ENCODE assay signal across 1 cellular context in genomic region chr22:31489632-31490495, GRCh38.
TF ChIP-seq lines count a peak whose summit lies in the region.

A gene with protein sequence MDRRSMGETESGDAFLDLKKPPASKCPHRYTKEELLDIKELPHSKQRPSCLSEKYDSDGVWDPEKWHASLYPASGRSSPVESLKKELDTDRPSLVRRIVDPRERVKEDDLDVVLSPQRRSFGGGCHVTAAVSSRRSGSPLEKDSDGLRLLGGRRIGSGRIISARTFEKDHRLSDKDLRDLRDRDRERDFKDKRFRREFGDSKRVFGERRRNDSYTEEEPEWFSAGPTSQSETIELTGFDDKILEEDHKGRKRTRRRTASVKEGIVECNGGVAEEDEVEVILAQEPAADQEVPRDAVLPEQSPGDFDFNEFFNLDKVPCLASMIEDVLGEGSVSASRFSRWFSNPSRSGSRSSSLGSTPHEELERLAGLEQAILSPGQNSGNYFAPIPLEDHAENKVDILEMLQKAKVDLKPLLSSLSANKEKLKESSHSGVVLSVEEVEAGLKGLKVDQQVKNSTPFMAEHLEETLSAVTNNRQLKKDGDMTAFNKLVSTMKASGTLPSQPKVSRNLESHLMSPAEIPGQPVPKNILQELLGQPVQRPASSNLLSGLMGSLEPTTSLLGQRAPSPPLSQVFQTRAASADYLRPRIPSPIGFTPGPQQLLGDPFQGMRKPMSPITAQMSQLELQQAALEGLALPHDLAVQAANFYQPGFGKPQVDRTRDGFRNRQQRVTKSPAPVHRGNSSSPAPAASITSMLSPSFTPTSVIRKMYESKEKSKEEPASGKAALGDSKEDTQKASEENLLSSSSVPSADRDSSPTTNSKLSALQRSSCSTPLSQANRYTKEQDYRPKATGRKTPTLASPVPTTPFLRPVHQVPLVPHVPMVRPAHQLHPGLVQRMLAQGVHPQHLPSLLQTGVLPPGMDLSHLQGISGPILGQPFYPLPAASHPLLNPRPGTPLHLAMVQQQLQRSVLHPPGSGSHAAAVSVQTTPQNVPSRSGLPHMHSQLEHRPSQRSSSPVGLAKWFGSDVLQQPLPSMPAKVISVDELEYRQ (minus strand): TSS chr22:31489842. CDS start chr22:31488718, 1,124 bp downstream.

TF ChIP-seq in HepG2, 621 proteins besides CTCF, POLR2A, EP300 and RAD21 (continued from another document and continues in another):
- TF ChIP-seq, protein P1, sequence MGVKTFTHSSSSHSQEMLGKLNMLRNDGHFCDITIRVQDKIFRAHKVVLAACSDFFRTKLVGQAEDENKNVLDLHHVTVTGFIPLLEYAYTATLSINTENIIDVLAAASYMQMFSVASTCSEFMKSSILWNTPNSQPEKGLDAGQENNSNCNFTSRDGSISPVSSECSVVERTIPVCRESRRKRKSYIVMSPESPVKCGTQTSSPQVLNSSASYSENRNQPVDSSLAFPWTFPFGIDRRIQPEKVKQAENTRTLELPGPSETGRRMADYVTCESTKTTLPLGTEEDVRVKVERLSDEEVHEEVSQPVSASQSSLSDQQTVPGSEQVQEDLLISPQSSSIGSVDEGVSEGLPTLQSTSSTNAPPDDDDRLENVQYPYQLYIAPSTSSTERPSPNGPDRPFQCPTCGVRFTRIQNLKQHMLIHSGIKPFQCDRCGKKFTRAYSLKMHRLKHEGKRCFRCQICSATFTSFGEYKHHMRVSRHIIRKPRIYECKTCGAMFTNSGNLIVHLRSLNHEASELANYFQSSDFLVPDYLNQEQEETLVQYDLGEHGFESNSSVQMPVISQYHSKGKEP (CRISPR knock-in tag; IDR thresholded peaks at IDR 0.05): no peak
- TF ChIP-seq PTBP1 (IDR thresholded peaks at IDR 0.05; ENCODE audit: low read depth, low read length, poor library complexity, severe bottlenecking): no peak
- no peak; the same call in 1 of the 2 replicates for TF ChIP-seq ZNF296 (CRISPR knock-in tag; conservative IDR thresholded peaks at IDR 0.05)
- TF ChIP-seq ZNF672 (CRISPR knock-in tag; IDR thresholded peaks at IDR 0.05): no peak
- no peak for TF ChIP-seq NONO (IDR thresholded peaks at IDR 0.05)
- TF ChIP-seq NONO (CRISPR knock-in tag; conservative IDR thresholded peaks at IDR 0.05): peak; percentile 87
- no peak for TF ChIP-seq RFX1 (IDR thresholded peaks at IDR 0.05)
- no peak for TF ChIP-seq LCORL (IDR thresholded peaks at IDR 0.05)
- TF ChIP-seq LCORL (CRISPR knock-in tag; IDR thresholded peaks at IDR 0.05): no peak
- TF ChIP-seq ZSCAN29 (CRISPR knock-in tag; conservative IDR thresholded peaks at IDR 0.05): peak; percentile 89; the same call in 1 of the 2 replicates
- TF ChIP-seq TGIF2 (CRISPR knock-in tag; IDR thresholded peaks at IDR 0.05): no peak
- TF ChIP-seq ZNF343 (CRISPR knock-in tag; IDR thresholded peaks at IDR 0.05): peak; percentile 89
- TF ChIP-seq TFE3 (CRISPR knock-in tag; IDR thresholded peaks at IDR 0.05): no peak
- TF ChIP-seq KLF11 (CRISPR knock-in tag; IDR thresholded peaks at IDR 0.05): no peak
- TF ChIP-seq GPN1 (CRISPR knock-in tag; IDR thresholded peaks at IDR 0.05; ENCODE audit: borderline replicate concordance): no peak
- no peak for TF ChIP-seq STAT5B (CRISPR knock-in tag; IDR thresholded peaks at IDR 0.05)
- TF ChIP-seq JUND (CRISPR knock-in tag; IDR thresholded peaks at IDR 0.05): no peak
- TF ChIP-seq FLYWCH1 (CRISPR knock-in tag; IDR thresholded peaks at IDR 0.05): no peak
- no peak for TF ChIP-seq MED8 (CRISPR knock-in tag; IDR thresholded peaks at IDR 0.05; ENCODE audit: insufficient replicate concordance)
- no peak for TF ChIP-seq ZNF510 (CRISPR knock-in tag; IDR thresholded peaks at IDR 0.05; ENCODE audit: low read depth)
- no peak; the same call in 1 of the 2 replicates for TF ChIP-seq ZSCAN9 (CRISPR knock-in tag; IDR thresholded peaks at IDR 0.05; ENCODE audit: borderline replicate concordance)
- no peak for TF ChIP-seq ZNF326 (CRISPR knock-in tag; IDR thresholded peaks at IDR 0.05; ENCODE audit: borderline replicate concordance)
- TF ChIP-seq ZBTB4 (CRISPR knock-in tag; IDR thresholded peaks at IDR 0.05; ENCODE audit: borderline replicate concordance): no peak
- no peak for TF ChIP-seq CERS6 (CRISPR knock-in tag; IDR thresholded peaks at IDR 0.05)
- no peak for TF ChIP-seq CREB1 (IDR thresholded peaks at IDR 0.05)
- TF ChIP-seq CREB1 (CRISPR knock-in tag; IDR thresholded peaks at IDR 0.05): no peak
- peak; percentile 40; the same call in 1 of the 2 replicates for TF ChIP-seq TOE1 (CRISPR knock-in tag; IDR thresholded peaks at IDR 0.05)
- peak; percentile 67 for TF ChIP-seq ZNF441 (CRISPR knock-in tag; IDR thresholded peaks at IDR 0.05; ENCODE audit: borderline replicate concordance)
- TF ChIP-seq SOX5 (CRISPR knock-in tag; IDR thresholded peaks at IDR 0.05; ENCODE audit: borderline replicate concordance): no peak
- TF ChIP-seq FOXO4 (CRISPR knock-in tag; conservative IDR thresholded peaks at IDR 0.05): 0 out of 2 replicates have a peak, but pooled peaks have one; percentile 5
- no peak for TF ChIP-seq TCF7 (IDR thresholded peaks at IDR 0.05; ENCODE audit: low read depth)
- no peak for TF ChIP-seq ZNF446 (CRISPR knock-in tag; IDR thresholded peaks at IDR 0.05)
- no peak for TF ChIP-seq DNMT3B (CRISPR knock-in tag; conservative IDR thresholded peaks at IDR 0.05)
- peak; percentile 63; the same call in 1 of the 2 replicates for TF ChIP-seq KDM5A (IDR thresholded peaks at IDR 0.05; ENCODE audit: borderline replicate concordance, low read length)
- TF ChIP-seq ZBTB7B (CRISPR knock-in tag; IDR thresholded peaks at IDR 0.05): no peak
- peak; percentile 14; the same call in 1 of the 2 replicates for TF ChIP-seq PPARG (CRISPR knock-in tag; conservative IDR thresholded peaks at IDR 0.05)
- peak; percentile 51; the same call in 1 of the 2 replicates for TF ChIP-seq ZSCAN21 (CRISPR knock-in tag; IDR thresholded peaks at IDR 0.05; ENCODE audit: borderline replicate concordance)
- no peak for TF ChIP-seq SNAPC2 (CRISPR knock-in tag; IDR thresholded peaks at IDR 0.05)
- no peak for TF ChIP-seq ZNF260 (CRISPR knock-in tag; IDR thresholded peaks at IDR 0.05; ENCODE audit: borderline replicate concordance, low read depth)
- TF ChIP-seq, protein P2, sequence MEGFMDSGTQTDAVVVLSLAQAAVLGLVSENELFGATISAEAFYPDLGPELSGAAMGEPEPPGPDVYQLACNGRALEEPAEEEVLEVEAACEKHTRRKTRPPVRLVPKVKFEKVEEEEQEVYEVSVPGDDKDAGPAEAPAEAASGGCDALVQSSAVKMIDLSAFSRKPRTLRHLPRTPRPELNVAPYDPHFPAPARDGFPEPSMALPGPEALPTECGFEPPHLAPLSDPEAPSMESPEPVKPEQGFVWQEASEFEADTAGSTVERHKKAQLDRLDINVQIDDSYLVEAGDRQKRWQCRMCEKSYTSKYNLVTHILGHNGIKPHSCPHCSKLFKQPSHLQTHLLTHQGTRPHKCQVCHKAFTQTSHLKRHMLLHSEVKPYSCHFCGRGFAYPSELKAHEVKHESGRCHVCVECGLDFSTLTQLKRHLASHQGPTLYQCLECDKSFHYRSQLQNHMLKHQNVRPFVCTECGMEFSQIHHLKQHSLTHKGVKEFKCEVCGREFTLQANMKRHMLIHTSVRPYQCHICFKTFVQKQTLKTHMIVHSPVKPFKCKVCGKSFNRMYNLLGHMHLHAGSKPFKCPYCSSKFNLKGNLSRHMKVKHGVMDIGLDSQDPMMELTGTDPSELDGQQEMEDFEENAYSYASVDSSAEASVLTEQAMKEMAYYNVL (CRISPR knock-in tag; IDR thresholded peaks at IDR 0.05; ENCODE audit: borderline replicate concordance): peak; percentile 63; the same call in 1 of the 2 replicates
- TF ChIP-seq POLR2G (IDR thresholded peaks at IDR 0.05; ENCODE audit: low read depth, low read length): peak; percentile 71
- no peak for TF ChIP-seq ERF (CRISPR knock-in tag; IDR thresholded peaks at IDR 0.05)
- 0 out of 2 replicates have a peak, but pooled peaks have one; percentile 74 for TF ChIP-seq ZNF234 (CRISPR knock-in tag; conservative IDR thresholded peaks at IDR 0.05)
- no peak for TF ChIP-seq STAG1 (CRISPR knock-in tag; IDR thresholded peaks at IDR 0.05)
- TF ChIP-seq ZNF33A (CRISPR knock-in tag; IDR thresholded peaks at IDR 0.05; ENCODE audit: borderline replicate concordance): no peak
- no peak for TF ChIP-seq ZNF816 (CRISPR knock-in tag; IDR thresholded peaks at IDR 0.05; ENCODE audit: borderline replicate concordance)
- TF ChIP-seq ZNF577 (CRISPR knock-in tag; IDR thresholded peaks at IDR 0.05; ENCODE audit: borderline replicate concordance, low read depth): no peak
- no peak for TF ChIP-seq ZFAT (CRISPR knock-in tag; conservative IDR thresholded peaks at IDR 0.05)
